Comparison of ENCODE assay signal across 16 cellular contexts in the genomic region with DNA sequence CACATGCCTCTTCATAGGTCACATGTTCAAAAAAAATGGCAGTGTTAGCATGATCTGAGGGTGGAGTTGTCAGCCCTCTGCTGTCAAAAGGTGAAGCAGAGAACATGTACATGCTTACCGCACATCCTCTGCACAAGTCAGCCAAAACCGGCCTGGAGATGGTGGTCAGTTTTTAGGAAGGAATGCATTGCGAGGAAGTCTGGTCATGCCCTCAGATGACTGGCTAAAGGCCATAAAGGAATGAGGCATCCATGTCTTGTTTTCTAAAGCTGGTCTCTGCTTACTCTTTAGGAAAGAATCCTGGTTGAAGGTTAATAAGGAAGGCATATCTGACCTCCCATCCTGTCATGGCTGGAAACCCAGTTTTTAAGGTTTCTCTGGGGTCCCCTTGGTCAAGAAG.
"Had no signal": no experiment of that assay in that cellular context is flagged by ENCODE, and none has a peak within 500 bp of the region (broad histone marks: within the 10 kb centered on the region; RNA-seq: fewer than 3 reads in every experiment).

No MANE protein-coding gene starts in this region.

- FAIRE-seq: frontal cortex had no signal

- DNase-seq: activated CD4-positive, alpha-beta T cell treated with anti-CD3 and anti-CD28 coated beads, Interleukin-2, amount 50 U/mL, for 1 hour; activated naive CD4-positive, alpha-beta T cell treated with anti-CD3 and anti-CD28 coated beads, Interleukin-2, amount 50 U/mL, for 16 hours; activated T-cell treated with anti-CD3 and anti-CD28 coated beads, Interleukin-2, amount 50 U/mL, for 1 hour; endodermal cell; heart right ventricle; islet precursor cell; left ventricle myocardium inferior; mesendoderm; occipital lobe; stimulated activated naive CD4-positive, alpha-beta T cell; T-cell; WERI-Rb-1 had no signal

- H3K27ac Mint-ChIP-seq: endodermal cell, nephron, T-cell, type B pancreatic cell had no signal

- H3K36me3 ChIP-seq: heart right ventricle, left ventricle myocardium inferior, WERI-Rb-1 had no signal

- H3K4me1 ChIP-seq: heart right ventricle, left ventricle myocardium inferior had no signal

- H3K27ac ChIP-seq: heart right ventricle, left ventricle myocardium inferior, WERI-Rb-1 had no signal

- H3K36me3 Mint-ChIP-seq: T-cell, type B pancreatic cell had no signal

- H3K27me3 ChIP-seq: heart right ventricle had no signal

- H3K4me3 Mint-ChIP-seq: endodermal cell, nephron, T-cell, type B pancreatic cell had no signal

- H3K9me3 ChIP-seq: heart right ventricle, left ventricle myocardium inferior had no signal

- ATAC-seq: heart right ventricle, sciatic nerve, T-cell had no signal

- H3K4me3 ChIP-seq: heart right ventricle, left ventricle myocardium inferior had no signal

- H3K4me1 Mint-ChIP-seq: endodermal cell, nephron, T-cell had no signal

- H3K9me3 Mint-ChIP-seq: endodermal cell, T-cell, type B pancreatic cell had no signal

- H3K27me3 Mint-ChIP-seq: type B pancreatic cell had no signal
